Comparison of ENCODE assay signal across 8 cellular contexts in the genomic region with DNA sequence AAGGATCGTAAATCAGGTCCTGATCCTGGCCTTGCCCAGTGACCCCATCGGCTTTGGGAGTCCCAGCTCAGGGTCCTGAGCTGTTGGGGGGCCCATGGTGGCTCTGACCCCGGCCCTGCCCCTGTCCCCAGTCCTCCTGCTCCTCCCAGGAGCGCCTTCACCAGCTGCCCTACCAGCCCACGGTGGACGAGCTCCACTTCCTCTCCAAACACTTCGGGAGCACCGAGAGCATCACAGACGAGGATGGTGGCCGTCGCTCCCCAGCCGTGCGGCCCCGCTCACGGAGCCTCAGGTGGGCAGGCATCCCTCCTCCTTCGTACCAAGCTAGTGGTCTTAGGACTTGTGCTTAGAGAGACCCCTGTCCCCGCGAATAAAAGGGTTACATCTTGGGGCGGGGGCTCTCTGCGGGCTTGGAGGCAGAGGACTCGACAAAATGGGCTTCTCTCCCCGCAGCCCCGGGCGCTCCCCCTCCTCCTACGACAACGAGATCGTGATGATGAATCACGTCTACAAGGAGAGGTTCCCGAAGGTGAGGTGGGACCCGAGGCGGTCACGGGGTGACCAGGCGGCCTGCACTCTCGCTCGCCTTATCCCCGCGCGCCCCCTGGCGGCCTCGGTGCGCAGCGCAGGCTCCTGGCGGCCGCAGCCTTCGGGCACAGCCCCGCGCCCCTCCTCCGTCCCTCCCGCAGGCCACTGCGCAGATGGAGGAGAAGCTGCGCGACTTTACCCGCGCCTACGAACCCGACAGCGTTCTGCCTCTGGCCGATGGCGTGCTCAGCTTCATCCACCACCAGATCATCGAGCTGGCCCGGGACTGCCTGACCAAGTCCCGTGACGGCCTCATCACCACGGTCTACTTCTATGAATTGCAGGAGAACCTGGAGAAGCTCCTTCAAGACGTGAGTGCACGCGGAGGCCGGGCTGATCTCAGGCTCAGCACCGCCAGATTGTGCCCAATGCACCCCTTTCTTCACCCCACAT. TPM values are rescaled to one million over a fixed set of nuclear protein-coding genes. Genes with fewer than 3 reads are reported as not detected.
DNase-seq lines count a peak whose midpoint lies in the region; ATAC-seq and TF ChIP-seq lines count a peak whose summit lies in the region.

No MANE protein-coding gene starts in this region.

- no peaks in the 10 kb centered on the region for H3K27me3 ChIP-seq in RWPE2 (ENCODE audit: insufficient read depth, poor library complexity, severe bottlenecking)

- no peaks in the 10 kb centered on the region for H3K36me3 ChIP-seq in RWPE2 (ENCODE audit: low read depth)

- peak overlapping the region; percentile 65 for H3K4me3 Mint-ChIP-seq in activated T-helper 2 cell treated with anti-CD3 and anti-CD28 coated beads, Interferon-gamma antibody, Interleukin-2, Interleukin-4, amounts not matched to agents 10 μg/mL and 5 μg/mL and 100 μg/mL, durations not matched to agents 14 hours and 24 hours and 36 hours (ENCODE audit: low read depth)
- no peak overlapping the region for H3K4me3 Mint-ChIP-seq in neural crest cell
- H3K4me3 Mint-ChIP-seq in stimulated activated naive CD8-positive, alpha-beta T cell treated with anti-CD3 and anti-CD28 coated beads, Interleukin-15, Interleukin-2, amounts not matched to agents 100 ng/mL and 50 ng/mL, for 24 hours, result peak overlapping the region; percentile 43

- DNase-seq in GM12864 (ENCODE audit: low read depth) (no peak), HuH-7 (ENCODE audit: low spot score) (peak; percentile 84), RWPE2 (ENCODE audit: low spot score) (no peak), fibroblast of peridontal ligament (ENCODE audit: extremely low read depth) (peak; percentile 67), neural crest cell (ENCODE audit: low read depth, low spot score) (peak; percentile 98)
- peak; percentile 78 for DNase-seq in activated T-helper 2 cell treated with anti-CD3 and anti-CD28 coated beads, Interferon-gamma antibody, Interleukin-2, Interleukin-4, amounts not matched to agents 10 μg/mL and 5 μg/mL and 100 μg/mL, durations not matched to agents 14 hours and 24 hours and 36 hours (ENCODE audit: low spot score)

- H3K27ac ChIP-seq in RWPE2 (ENCODE audit: poor library complexity, severe bottlenecking), result no peak overlapping the region

- no peaks in the 10 kb centered on the region for H3K9me3 ChIP-seq in RWPE2 (ENCODE audit: severe bottlenecking)

- H3K4me1 ChIP-seq in RWPE2 (ENCODE audit: insufficient read depth, poor library complexity, severe bottlenecking), result peaks cover 3% of the 10 kb centered on the region

- ATAC-seq in RWPE2 (ENCODE audit: low read depth) (peak; percentile 93), HG03159 (IDR thresholded peaks at IDR 0.05; ENCODE audit: unreplicated experiment) (no peak)

- H3K4me3 ChIP-seq in GM12864 (ENCODE audit: low read depth, low read length) (no peak overlapping the region), RWPE2 (ENCODE audit: severe bottlenecking) (peak overlapping the region; percentile 13)

- H3K36me3 Mint-ChIP-seq in activated T-helper 2 cell treated with anti-CD3 and anti-CD28 coated beads, Interferon-gamma antibody, Interleukin-2, Interleukin-4, amounts not matched to agents 10 μg/mL and 5 μg/mL and 100 μg/mL, durations not matched to agents 14 hours and 24 hours and 36 hours (ENCODE audit: low read depth), result no peaks in the 10 kb centered on the region
- H3K36me3 Mint-ChIP-seq in neural crest cell (ENCODE audit: low read depth), result no peaks in the 10 kb centered on the region
- H3K36me3 Mint-ChIP-seq in stimulated activated naive CD8-positive, alpha-beta T cell treated with anti-CD3 and anti-CD28 coated beads, Interleukin-15, Interleukin-2, amounts not matched to agents 100 ng/mL and 50 ng/mL, for 24 hours (ENCODE audit: low read depth), result no peaks in the 10 kb centered on the region

- TF ChIP-seq CTCF in GM12864 (IDR thresholded peaks at IDR 0.05; ENCODE audit: low read depth, low read length, missing control alignments), result peak; percentile 97
- peak; percentile 98 for TF ChIP-seq CTCF in RWPE2 (IDR thresholded peaks at IDR 0.05; ENCODE audit: poor library complexity, severe bottlenecking)
- TF ChIP-seq CTCF in neural crest cell (conservative IDR thresholded peaks at IDR 0.05), result peak; percentile 99

- intact Hi-C loops in activated T-helper 2 cell treated with anti-CD3 and anti-CD28 coated beads, Interferon-gamma antibody, Interleukin-2, Interleukin-4, amounts not matched to agents 10 μg/mL and 5 μg/mL and 100 μg/mL, durations not matched to agents 14 hours and 24 hours and 36 hours (cut with micrococcal nuclease), result loop anchor here (1.0 to 10.0 kb wide), 4 partner anchors 81 to 293 kb away; a partner anchor contains a TSS

- H3K27ac Mint-ChIP-seq in activated T-helper 2 cell treated with anti-CD3 and anti-CD28 coated beads, Interferon-gamma antibody, Interleukin-2, Interleukin-4, amounts not matched to agents 10 μg/mL and 5 μg/mL and 100 μg/mL, durations not matched to agents 14 hours and 24 hours and 36 hours, result no peak overlapping the region
- H3K27ac Mint-ChIP-seq in neural crest cell (ENCODE audit: unreplicated experiment), result no peak overlapping the region
- H3K27ac Mint-ChIP-seq in stimulated activated naive CD8-positive, alpha-beta T cell treated with anti-CD3 and anti-CD28 coated beads, Interleukin-15, Interleukin-2, amounts not matched to agents 100 ng/mL and 50 ng/mL, for 24 hours, result no peak overlapping the region

- peaks cover 9% of the 10 kb centered on the region for H3K4me1 Mint-ChIP-seq in activated T-helper 2 cell treated with anti-CD3 and anti-CD28 coated beads, Interferon-gamma antibody, Interleukin-2, Interleukin-4, amounts not matched to agents 10 μg/mL and 5 μg/mL and 100 μg/mL, durations not matched to agents 14 hours and 24 hours and 36 hours (ENCODE audit: low read depth)
- peaks cover 7% of the 10 kb centered on the region for H3K4me1 Mint-ChIP-seq in neural crest cell
- H3K4me1 Mint-ChIP-seq in stimulated activated naive CD8-positive, alpha-beta T cell treated with anti-CD3 and anti-CD28 coated beads, Interleukin-15, Interleukin-2, amounts not matched to agents 100 ng/mL and 50 ng/mL, for 24 hours (ENCODE audit: low read depth), result peaks cover 6% of the 10 kb centered on the region

- H3K9me3 Mint-ChIP-seq in activated T-helper 2 cell treated with anti-CD3 and anti-CD28 coated beads, Interferon-gamma antibody, Interleukin-2, Interleukin-4, amounts not matched to agents 10 μg/mL and 5 μg/mL and 100 μg/mL, durations not matched to agents 14 hours and 24 hours and 36 hours, result no peaks in the 10 kb centered on the region
- H3K9me3 Mint-ChIP-seq in neural crest cell, result no peaks in the 10 kb centered on the region
- H3K9me3 Mint-ChIP-seq in stimulated activated naive CD8-positive, alpha-beta T cell treated with anti-CD3 and anti-CD28 coated beads, Interleukin-15, Interleukin-2, amounts not matched to agents 100 ng/mL and 50 ng/mL, for 24 hours, result no peaks in the 10 kb centered on the region

- peaks cover 10% of the 10 kb centered on the region for H3K27me3 Mint-ChIP-seq in activated T-helper 2 cell treated with anti-CD3 and anti-CD28 coated beads, Interferon-gamma antibody, Interleukin-2, Interleukin-4, amounts not matched to agents 10 μg/mL and 5 μg/mL and 100 μg/mL, durations not matched to agents 14 hours and 24 hours and 36 hours (ENCODE audit: low read depth)
- peaks cover 13% of the 10 kb centered on the region for H3K27me3 Mint-ChIP-seq in neural crest cell (ENCODE audit: low read depth)
- H3K27me3 Mint-ChIP-seq in stimulated activated naive CD8-positive, alpha-beta T cell treated with anti-CD3 and anti-CD28 coated beads, Interleukin-15, Interleukin-2, amounts not matched to agents 100 ng/mL and 50 ng/mL, for 24 hours, result peaks cover 26% of the 10 kb centered on the region

RNA-seq across cellular contexts. Expression of a gene that starts 9.1 kb away (rescaled TPM):
- 5.2 and 6.5 TPM in 2 replicates for total RNA-seq in activated T-helper 2 cell treated with anti-CD3 and anti-CD28 coated beads, Interferon-gamma antibody, Interleukin-2, Interleukin-4, amounts not matched to agents 10 μg/mL and 5 μg/mL and 100 μg/mL, durations not matched to agents 14 hours and 24 hours and 36 hours
- 16.7 and 17.7 TPM in 2 replicates for total RNA-seq in neural crest cell

RNA-seq across cellular contexts. Expression of a gene that starts 13.1 kb away (rescaled TPM):
- not detected in 2 replicates for total RNA-seq in activated T-helper 2 cell treated with anti-CD3 and anti-CD28 coated beads, Interferon-gamma antibody, Interleukin-2, Interleukin-4, amounts not matched to agents 10 μg/mL and 5 μg/mL and 100 μg/mL, durations not matched to agents 14 hours and 24 hours and 36 hours
- 0.36 TPM in 1 of 2 replicates, not detected in the other for total RNA-seq in neural crest cell

RNA-seq across cellular contexts. Expression of a gene that starts 33.8 kb away (rescaled TPM):
- 21.9 and 25.6 TPM in 2 replicates for total RNA-seq in activated T-helper 2 cell treated with anti-CD3 and anti-CD28 coated beads, Interferon-gamma antibody, Interleukin-2, Interleukin-4, amounts not matched to agents 10 μg/mL and 5 μg/mL and 100 μg/mL, durations not matched to agents 14 hours and 24 hours and 36 hours
- 8.6 and 11.2 TPM in 2 replicates for total RNA-seq in neural crest cell

RNA-seq across cellular contexts. Expression of a gene that starts 39.6 kb away (rescaled TPM):
- total RNA-seq in activated T-helper 2 cell treated with anti-CD3 and anti-CD28 coated beads, Interferon-gamma antibody, Interleukin-2, Interleukin-4, amounts not matched to agents 10 μg/mL and 5 μg/mL and 100 μg/mL, durations not matched to agents 14 hours and 24 hours and 36 hours, result 0.62 and 0.97 TPM in 2 replicates
- total RNA-seq in neural crest cell, result 0.18 TPM in 1 of 2 replicates, not detected in the other

RNA-seq across cellular contexts. Expression of a gene that starts 41.1 kb away (rescaled TPM):
- total RNA-seq in activated T-helper 2 cell treated with anti-CD3 and anti-CD28 coated beads, Interferon-gamma antibody, Interleukin-2, Interleukin-4, amounts not matched to agents 10 μg/mL and 5 μg/mL and 100 μg/mL, durations not matched to agents 14 hours and 24 hours and 36 hours, result 38.3 and 40.6 TPM in 2 replicates
- total RNA-seq in neural crest cell, result 74.5 and 87.4 TPM in 2 replicates

Comparison
In these comparisons a context has a peak if more than half of its experiments do, and no peak if none do; other contexts are left out.
1. DNase-seq: peak in HuH-7 (single experiment), activated T-helper 2 cell treated with anti-CD3 and anti-CD28 coated beads, Interferon-gamma antibody, Interleukin-2, Interleukin-4, amounts not matched to agents 10 μg/mL and 5 μg/mL and 100 μg/mL, durations not matched to agents 14 hours and 24 hours and 36 hours (single experiment), fibroblast of peridontal ligament (single experiment) and neural crest cell (single experiment); none in GM12864 (single experiment) and RWPE2 (single experiment).
2. Peak in every context shown above with its lines, with median percentiles within 50 percentile points of each other: CTCF ChIP-seq.